8 cellular contexts compared by ENCODE assay signal in genomic region chr15:40439461-40440299, GRCh38. TPM values are rescaled to one million over a fixed set of nuclear protein-coding genes. Genes with fewer than 3 reads are reported as not detected.
DNase-seq lines count a peak whose midpoint lies in the region; ATAC-seq and TF ChIP-seq lines count a peak whose summit lies in the region.

No MANE protein-coding gene starts in this region.

- peaks cover 43% of the 10 kb centered on the region for H3K4me1 ChIP-seq in DND-41 (ENCODE audit: insufficient read depth, low read length)
- H3K4me1 ChIP-seq in IMR-90 (ENCODE audit: control insufficient read depth, insufficient read depth, low read length): peaks cover 17% of the 10 kb centered on the region

- 0 out of 3 replicates have a peak, but pooled peaks have one; percentile 9 for ATAC-seq in DND-41 (ENCODE audit: insufficient read depth, low read depth)
- 0 out of 2 replicates have a peak, but pooled peaks have one; percentile 4 for ATAC-seq in IMR-90 (ENCODE audit: low read depth)
- ATAC-seq in activated CD8-positive, alpha-beta T cell treated with anti-CD3 and anti-CD28 coated beads, Interleukin-2, amount 10 ng/mL, durations not matched to agents 7 days and 5 days: no peak
- ATAC-seq in HG03280 (IDR thresholded peaks at IDR 0.05; ENCODE audit: unreplicated experiment): no peak

- peak overlapping the region; percentile 64 to 65; a peak in 3 of 4 replicates for H4K8ac ChIP-seq in IMR-90 (ENCODE audit: low read depth in 2 of 2, low read length in 2 of 2)

- peak overlapping the region; percentile 36; the same call in 1 of the 2 replicates for H3K23ac ChIP-seq in IMR-90 (ENCODE audit: low read depth, low read length)

- peaks cover 44% of the 10 kb centered on the region for H3K4me1 Mint-ChIP-seq in activated CD8-positive, alpha-beta T cell treated with anti-CD3 and anti-CD28 coated beads, Interleukin-2, amount 10 ng/mL, durations not matched to agents 7 days and 5 days (ENCODE audit: low read depth)
- peaks cover 77% of the 10 kb centered on the region for H3K4me1 Mint-ChIP-seq in nephron progenitor cell

- no peak overlapping the region for H3K56ac ChIP-seq in IMR-90 (ENCODE audit: extremely low read depth, insufficient read depth, low read length)

- H2AK5ac ChIP-seq in IMR-90 (ENCODE audit: low read depth, low read length): peak overlapping the region; percentile 23; the same call in 1 of the 2 replicates

- 0% methylated on average over 5 of the region's 28 CpGs; no CpG with 5 or more reads in 1 of the 2 experiments for WGBS in IMR-90 (ENCODE audit: extremely low coverage in 2 of 2, insufficient read length in 1 of 2), 2 experiments

- H3K4me2 ChIP-seq in DND-41 (ENCODE audit: insufficient read depth, low read length) (peak overlapping the region; percentile 100), IMR-90 (ENCODE audit: low read depth, low read length) (peak overlapping the region; percentile 92)

- H4K5ac ChIP-seq in IMR-90 (ENCODE audit: low read depth, low read length): peak overlapping the region; percentile 36

- peak overlapping the region; percentile 47 for H2AK9ac ChIP-seq in IMR-90 (replicated peaks; ENCODE audit: low read depth, low read length, poor library complexity)

- POLR2A ChIA-PET in IMR-90 (lab: Charles Lee; ENCODE audit: unreplicated experiment): no interaction called here
- POLR2A ChIA-PET in activated CD8-positive, alpha-beta T cell treated with anti-CD3 and anti-CD28 coated beads, Interleukin-2, amount 10 ng/mL, durations not matched to agents 7 days and 5 days (lab: Charles Lee): interaction anchor here (1.1 kb wide), 1 partner anchor 132 kb away, joined by 4 read pairs; the partner anchor contains the start of gene PLCB2

- peaks cover 7% of the 10 kb centered on the region for H3K36me3 Mint-ChIP-seq in activated CD8-positive, alpha-beta T cell treated with anti-CD3 and anti-CD28 coated beads, Interleukin-2, amount 10 ng/mL, durations not matched to agents 7 days and 5 days (ENCODE audit: low read depth)
- H3K36me3 Mint-ChIP-seq in nephron progenitor cell (ENCODE audit: low read depth): no peaks in the 10 kb centered on the region

- no peak overlapping the region for H2BK15ac ChIP-seq in IMR-90 (ENCODE audit: low read depth, low read length)

- no peak for TF ChIP-seq CTCF in DND-41 (IDR thresholded peaks at IDR 0.05; ENCODE audit: borderline replicate concordance, extremely low read depth, low read length, poor library complexity, severe bottlenecking)
- TF ChIP-seq CTCF in IMR-90 (conservative IDR thresholded peaks at IDR 0.05; ENCODE audit: low read depth, low read length): no peak
- TF ChIP-seq CTCF in fibroblast of mammary gland (conservative IDR thresholded peaks at IDR 0.05; ENCODE audit: control insufficient read depth, insufficient read depth, low read depth, low read length): no peak
- TF ChIP-seq CTCF in nephron progenitor cell (IDR thresholded peaks at IDR 0.05): no peak

- DNase-seq in DND-41: peak; percentile 34
- peak; percentile 26 for DNase-seq in IMR-90
- DNase-seq in activated CD8-positive, alpha-beta T cell treated with anti-CD3 and anti-CD28 coated beads, Interleukin-2, amount 10 ng/mL, durations not matched to agents 7 days and 5 days: peak; percentile 35
- DNase-seq in fibroblast of mammary gland (ENCODE audit: low read depth): peak; percentile 47
- peak; percentile 54 for DNase-seq in nephron progenitor cell
- DNase-seq in T1000 (lab: John Stamatoyannopoulos, UW): no peak
- DNase-seq in cortex of kidney (lab: John Stamatoyannopoulos, UW): no peak

- H4K91ac ChIP-seq in IMR-90 (ENCODE audit: insufficient read depth, low read depth, low read length): peak overlapping the region; percentile 66

- peaks cover 3 to 24% of the 10 kb centered on the region in 2 experiments for H3K79me1 ChIP-seq in IMR-90 (ENCODE audit: low read depth in 1 of 2, low read length in 2 of 2)

- H2BK5ac ChIP-seq in IMR-90 (ENCODE audit: low read depth, low read length, poor library complexity, severe bottlenecking): no peak overlapping the region

- CTCF ChIA-PET in IMR-90 (lab: Yijun Ruan, JAX): interaction anchor here (0.6 to 1.1 kb wide), 4 partner anchors 10 to 85 kb away, joined by 3 to 4 read pairs (median 4); no protein-coding TSS in a partner anchor
- CTCF ChIA-PET in activated CD8-positive, alpha-beta T cell treated with anti-CD3 and anti-CD28 coated beads, Interleukin-2, amount 10 ng/mL, durations not matched to agents 7 days and 5 days (lab: Charles Lee): interaction anchor here (0.7 to 3.1 kb wide), 17 partner anchors 9 to 166 kb away, joined by 3 to 16 read pairs (median 4); partner anchors contain the start of gene RPUSD2

- H4K20me1 ChIP-seq in DND-41 (ENCODE audit: insufficient read depth, low read length) (peaks cover 31% of the 10 kb centered on the region), IMR-90 (ENCODE audit: insufficient read depth, low read length) (peaks cover 28% of the 10 kb centered on the region)

- peak overlapping the region; percentile 93 for H3K4me3 Mint-ChIP-seq in activated CD8-positive, alpha-beta T cell treated with anti-CD3 and anti-CD28 coated beads, Interleukin-2, amount 10 ng/mL, durations not matched to agents 7 days and 5 days
- H3K4me3 Mint-ChIP-seq in nephron progenitor cell: peak overlapping the region; percentile 86

- peak overlapping the region; percentile 44; the same call in 1 of the 2 replicates for H3K27ac ChIP-seq in DND-41 (ENCODE audit: low read length)
- H3K27ac ChIP-seq in IMR-90 (ENCODE audit: insufficient read depth, low read length): no peak overlapping the region; the same call in 1 of the 2 replicates

- no peaks in the 10 kb centered on the region for H3K9me3 Mint-ChIP-seq in activated CD8-positive, alpha-beta T cell treated with anti-CD3 and anti-CD28 coated beads, Interleukin-2, amount 10 ng/mL, durations not matched to agents 7 days and 5 days (ENCODE audit: insufficient read depth)
- H3K9me3 Mint-ChIP-seq in nephron progenitor cell: no peaks in the 10 kb centered on the region

- TF ChIP-seq POLR2A in IMR-90 (IDR thresholded peaks at IDR 0.05; ENCODE audit: low read depth, low read length): no peak

- no peak for TF ChIP-seq RAD21 in IMR-90 (IDR thresholded peaks at IDR 0.05; ENCODE audit: low read length)

- H3K18ac ChIP-seq in IMR-90 (ENCODE audit: low read depth, low read length): peak overlapping the region; percentile 24; the same call in 1 of the 2 replicates

- no peaks in the 10 kb centered on the region for H3K36me3 ChIP-seq in DND-41 (ENCODE audit: insufficient read depth, low read length)
- no peaks in the 10 kb centered on the region for H3K36me3 ChIP-seq in IMR-90 (ENCODE audit: control insufficient read depth, insufficient read depth, low read length)

- peaks cover 53% of the 10 kb centered on the region for H3K27me3 Mint-ChIP-seq in activated CD8-positive, alpha-beta T cell treated with anti-CD3 and anti-CD28 coated beads, Interleukin-2, amount 10 ng/mL, durations not matched to agents 7 days and 5 days (ENCODE audit: low read depth)
- H3K27me3 Mint-ChIP-seq in nephron progenitor cell (ENCODE audit: low read depth, poor library complexity): peaks cover 29% of the 10 kb centered on the region

- BruUV-seq in IMR-90 (replicated peaks; lab: Mats Ljungman, UMichigan): no TSS peak

- intact Hi-C loops in IMR-90 (cut with micrococcal nuclease): loop anchor here (5.0 kb wide), 1 partner anchor 73 kb away; no protein-coding TSS in a partner anchor

- H3K4me3 ChIP-seq in DND-41 (ENCODE audit: low read depth in 1 of 2, low read length in 2 of 2) (peak overlapping the region; percentile 54 to 83), IMR-90 (ENCODE audit: insufficient read depth, low read depth, low read length) (peak overlapping the region; percentile 49), fibroblast of mammary gland (ENCODE audit: control insufficient read depth, low read depth, low read length) (peak overlapping the region; percentile 61)

- no peaks in the 10 kb centered on the region for H3K9me3 ChIP-seq in DND-41 (ENCODE audit: insufficient read depth, low read length, severe bottlenecking)
- no peaks in the 10 kb centered on the region for H3K9me3 ChIP-seq in IMR-90 (ENCODE audit: control insufficient read depth, insufficient read depth, low read length)

- H3K9ac ChIP-seq in DND-41 (ENCODE audit: low read depth, low read length) (peak overlapping the region; percentile 70), IMR-90 (ENCODE audit: low read depth, low read length) (peak overlapping the region; percentile 62)

- peaks cover 9% of the 10 kb centered on the region; the same call in 1 of the 2 replicates for H3K9me1 ChIP-seq in IMR-90 (ENCODE audit: insufficient read depth, low read length)

- in situ Hi-C loops in IMR-90 (cut with MboI; ENCODE audit: low sequenced_read_pairs): no loop called here

- H2AFZ ChIP-seq in DND-41 (ENCODE audit: low read depth, low read length) (peak overlapping the region; percentile 89), IMR-90 (replicated peaks; ENCODE audit: low read length, poor library complexity) (peak overlapping the region; percentile 87)

- peak overlapping the region; percentile 49; the same call in 1 of the 2 replicates for H3K14ac ChIP-seq in IMR-90 (replicated peaks; ENCODE audit: low read depth, low read length)

- peaks cover 36% of the 10 kb centered on the region for H3K79me2 ChIP-seq in DND-41 (ENCODE audit: insufficient read depth, low read length)

- H2BK120ac ChIP-seq in IMR-90 (ENCODE audit: low read depth, low read length): no peak overlapping the region

- peak overlapping the region; percentile 68 for H3K4ac ChIP-seq in IMR-90 (ENCODE audit: low read depth, low read length)

- H3K27me3 ChIP-seq in DND-41 (ENCODE audit: insufficient read depth, low read length, poor library complexity) (peaks cover 22% of the 10 kb centered on the region), IMR-90 (ENCODE audit: control insufficient read depth, insufficient read depth, low read length) (peaks cover 56% of the 10 kb centered on the region)

- no peak overlapping the region for H2BK20ac ChIP-seq in IMR-90 (ENCODE audit: low read depth, low read length)

- peak overlapping the region; percentile 83 for H3K27ac Mint-ChIP-seq in activated CD8-positive, alpha-beta T cell treated with anti-CD3 and anti-CD28 coated beads, Interleukin-2, amount 10 ng/mL, durations not matched to agents 7 days and 5 days
- peak overlapping the region; percentile 80 for H3K27ac Mint-ChIP-seq in nephron progenitor cell

- dilution Hi-C loops in IMR-90 (cut with HindIII; ENCODE audit: low sequenced_read_pairs, unreplicated experiment): no loop called here

RNA-seq across cellular contexts. Expression of gene BAHD1, which starts 1.1 kb away (rescaled TPM):
- 3.0 and 3.6 TPM in 2 replicates for total RNA-seq in IMR-90 (2012; rRNA removed)
- 8.1 and 8.7 TPM in 2 replicates for polyA plus RNA-seq in IMR-90 (2012; rRNA removed)
- polyA plus RNA-seq in IMR-90 (2012; cell fraction: cytosol; rRNA removed): 6.7 and 8.5 TPM in 2 replicates
- polyA plus RNA-seq in IMR-90 (2012; cell fraction: nucleus; rRNA removed; ENCODE audit: low replicate concordance): 16.1 and 18.7 TPM in 2 replicates
- total RNA-seq in activated CD8-positive, alpha-beta T cell treated with anti-CD3 and anti-CD28 coated beads, Interleukin-2, amount 10 ng/mL, durations not matched to agents 7 days and 5 days: 10 to 100 TPM; 25.7 to 26.3 TPM

RNA-seq across cellular contexts. Expression of gene CHST14, which starts 31.1 kb away (rescaled TPM):
- total RNA-seq in IMR-90 (2012; rRNA removed): 3.3 and 3.8 TPM in 2 replicates
- polyA plus RNA-seq in IMR-90 (2012; rRNA removed): 19.5 and 20.6 TPM in 2 replicates
- polyA plus RNA-seq in IMR-90 (2012; cell fraction: cytosol; rRNA removed): 14.8 and 30.7 TPM in 2 replicates
- polyA plus RNA-seq in IMR-90 (2012; cell fraction: nucleus; rRNA removed; ENCODE audit: low replicate concordance): 7.1 and 9.7 TPM in 2 replicates
- total RNA-seq in activated CD8-positive, alpha-beta T cell treated with anti-CD3 and anti-CD28 coated beads, Interleukin-2, amount 10 ng/mL, durations not matched to agents 7 days and 5 days: 10 to 100 TPM; 12.1 to 12.6 TPM

RNA-seq across cellular contexts. Expression of gene IVD, which starts 34.1 kb away (rescaled TPM):
- total RNA-seq in IMR-90 (2012; rRNA removed): 27.5 and 31.7 TPM in 2 replicates
- polyA plus RNA-seq in IMR-90 (2012; rRNA removed): 38.3 and 41.1 TPM in 2 replicates
- polyA plus RNA-seq in IMR-90 (2012; cell fraction: cytosol; rRNA removed): 29.2 and 45.5 TPM in 2 replicates
- polyA plus RNA-seq in IMR-90 (2012; cell fraction: nucleus; rRNA removed; ENCODE audit: low replicate concordance): 59.4 and 93.2 TPM in 2 replicates
- 10 to 100 TPM; 77.7 to 79.9 TPM for total RNA-seq in activated CD8-positive, alpha-beta T cell treated with anti-CD3 and anti-CD28 coated beads, Interleukin-2, amount 10 ng/mL, durations not matched to agents 7 days and 5 days

RNA-seq across cellular contexts. Expression of gene KNSTRN, which starts 57.2 kb away (rescaled TPM):
- 73.5 and 73.6 TPM in 2 replicates for total RNA-seq in IMR-90 (2012; rRNA removed)
- polyA plus RNA-seq in IMR-90 (2012; rRNA removed): 31.2 and 33.1 TPM in 2 replicates
- 8.8 and 11.8 TPM in 2 replicates for polyA plus RNA-seq in IMR-90 (2012; cell fraction: cytosol; rRNA removed)
- polyA plus RNA-seq in IMR-90 (2012; cell fraction: nucleus; rRNA removed; ENCODE audit: low replicate concordance): 4.1 and 22.6 TPM in 2 replicates
- 10 to 100 TPM; 71.1 to 74.1 TPM for total RNA-seq in activated CD8-positive, alpha-beta T cell treated with anti-CD3 and anti-CD28 coated beads, Interleukin-2, amount 10 ng/mL, durations not matched to agents 7 days and 5 days

Comparison
In these comparisons a context has a peak if more than half of its experiments do, and no peak if none do; other contexts are left out.
1. ATAC-seq: peak in DND-41 (single experiment) and IMR-90 (single experiment); none in activated CD8-positive, alpha-beta T cell treated with anti-CD3 and anti-CD28 coated beads, Interleukin-2, amount 10 ng/mL, durations not matched to agents 7 days and 5 days (single experiment) and HG03280 (single experiment).
2. DNase-seq: peak in DND-41 (single experiment), IMR-90 (single experiment), activated CD8-positive, alpha-beta T cell treated with anti-CD3 and anti-CD28 coated beads, Interleukin-2, amount 10 ng/mL, durations not matched to agents 7 days and 5 days (single experiment), fibroblast of mammary gland (single experiment) and nephron progenitor cell (single experiment); none in T1000 (single experiment) and cortex of kidney (single experiment).
3. Peak in every context shown above with its lines, with median percentiles within 50 percentile points of each other: H3K4me3 ChIP-seq.